ENCODE assay signal across 17 cellular contexts in genomic region chr5:135004376-135004775, GRCh38. TPM values are rescaled to one million over a fixed set of nuclear protein-coding genes. Genes with fewer than 3 reads are reported as not detected.
DNase-seq lines count a peak whose midpoint lies in the region; ATAC-seq, FAIRE-seq and TF ChIP-seq lines count a peak whose summit lies in the region.
"Had no signal": no experiment of that assay in that cellular context is flagged by ENCODE, and none has a peak within 500 bp of the region (broad histone marks: within the 10 kb centered on the region; RNA-seq: fewer than 3 reads in every experiment).

No MANE protein-coding gene starts in this region.

- H3K4me3 ChIP-seq in vagina, result no peak overlapping the region
- H3K4me3 ChIP-seq: A549; BLaER1 treated with 17β-estradiol and CSF1 and Interleukin-3, amounts not matched to agents 10 nM and 100 nM had no signal

- no peaks in the 10 kb centered on the region for H3K4me1 Mint-ChIP-seq in central memory CD8-positive, alpha-beta T cell
- no peaks in the 10 kb centered on the region for H3K4me1 Mint-ChIP-seq in activated naive CD8-positive, alpha-beta T cell treated with anti-CD3 and anti-CD28 coated beads for 36 hours

- TF ChIP-seq POLR2A in vagina (IDR thresholded peaks at IDR 0.05), result no peak

- DNase-seq in AG20443 (ENCODE audit: low spot score), result peak; percentile 7
- peak; percentile 5 for DNase-seq in D721Med (ENCODE audit: insufficient read length, low spot score)
- no peak for DNase-seq in central memory CD8-positive, alpha-beta T cell (ENCODE audit: low spot score in 2 of 2)
- no peak for DNase-seq in left lobe of liver (ENCODE audit: low spot score)
- no peak for DNase-seq in activated naive CD8-positive, alpha-beta T cell treated with anti-CD3 and anti-CD28 coated beads for 36 hours
- no peak for DNase-seq in vagina (ENCODE audit: extremely low spot score in 2 of 2)
- DNase-seq: CD4-positive, alpha-beta T cell; DND-41; GDM1; HCEC 1CT; HFFc6 had no signal

- H3K4me1 ChIP-seq in vagina, result no peaks in the 10 kb centered on the region
- H3K4me1 ChIP-seq: A549; BLaER1 treated with 17β-estradiol and CSF1 and Interleukin-3, amounts not matched to agents 10 nM and 100 nM had no signal

- ATAC-seq in central memory CD8-positive, alpha-beta T cell (replicated peaks; ENCODE audit: extremely low read depth, poor library complexity, severe bottlenecking), result no peak
- no peak for ATAC-seq in left lobe of liver
- ATAC-seq: A549, HepG2 had no signal

- no peaks in the 10 kb centered on the region for H3K27me3 Mint-ChIP-seq in central memory CD8-positive, alpha-beta T cell
- peaks cover 5% of the 10 kb centered on the region for H3K27me3 Mint-ChIP-seq in activated naive CD8-positive, alpha-beta T cell treated with anti-CD3 and anti-CD28 coated beads for 36 hours
- H3K27me3 Mint-ChIP-seq: CD4-positive, alpha-beta T cell had no signal

- H3K27ac Mint-ChIP-seq in central memory CD8-positive, alpha-beta T cell (ENCODE audit: low read depth), result peak overlapping the region; percentile 12
- H3K27ac Mint-ChIP-seq in activated naive CD8-positive, alpha-beta T cell treated with anti-CD3 and anti-CD28 coated beads for 36 hours, result no peak overlapping the region
- H3K27ac Mint-ChIP-seq: CD4-positive, alpha-beta T cell; HFFc6 had no signal

- H3K9me3 ChIP-seq in vagina, result no peaks in the 10 kb centered on the region
- H3K9me3 ChIP-seq: A549; BLaER1 treated with 17β-estradiol and CSF1 and Interleukin-3, amounts not matched to agents 10 nM and 100 nM had no signal

- no peaks in the 10 kb centered on the region for H3K9me3 Mint-ChIP-seq in central memory CD8-positive, alpha-beta T cell
- H3K9me3 Mint-ChIP-seq in activated naive CD8-positive, alpha-beta T cell treated with anti-CD3 and anti-CD28 coated beads for 36 hours, result peaks cover 4% of the 10 kb centered on the region
- H3K9me3 Mint-ChIP-seq: CD4-positive, alpha-beta T cell had no signal

- H3K4me3 Mint-ChIP-seq in central memory CD8-positive, alpha-beta T cell, result no peak overlapping the region
- no peak overlapping the region for H3K4me3 Mint-ChIP-seq in activated naive CD8-positive, alpha-beta T cell treated with anti-CD3 and anti-CD28 coated beads for 36 hours
- H3K4me3 Mint-ChIP-seq: CD4-positive, alpha-beta T cell; HFFc6 had no signal

- H3K36me3 ChIP-seq in vagina, result no peaks in the 10 kb centered on the region

- no peak for TF ChIP-seq CTCF in D721Med (IDR thresholded peaks at IDR 0.05; ENCODE audit: insufficient read depth, missing control alignments)
- TF ChIP-seq CTCF in vagina (IDR thresholded peaks at IDR 0.05), result no peak

- H3K27me3 ChIP-seq in vagina, result no peaks in the 10 kb centered on the region
- H3K27me3 ChIP-seq: BLaER1 treated with 17β-estradiol and CSF1 and Interleukin-3, amounts not matched to agents 10 nM and 100 nM had no signal

- FAIRE-seq in D721Med (lab: Jason Lieb, UNC), result no peak
- FAIRE-seq: A549, GM12892, HepG2, HTR-8/SVneo had no signal

- intact Hi-C loops in vagina (cut with DNase I), result no loop called here

- H3K27ac ChIP-seq in vagina, result no peak overlapping the region
- H3K27ac ChIP-seq: A549; BLaER1 treated with 17β-estradiol and CSF1 and Interleukin-3, amounts not matched to agents 10 nM and 100 nM had no signal

- H3K36me3 Mint-ChIP-seq in central memory CD8-positive, alpha-beta T cell (ENCODE audit: insufficient read depth), result no peaks in the 10 kb centered on the region
- H3K36me3 Mint-ChIP-seq in activated naive CD8-positive, alpha-beta T cell treated with anti-CD3 and anti-CD28 coated beads for 36 hours, result peaks cover 10% of the 10 kb centered on the region

RNA-seq across cellular contexts. Expression of gene PITX1, which starts 29.7 kb away (rescaled TPM):
- 0.40 TPM for total RNA-seq in left lobe of liver
- not detected for total RNA-seq in activated naive CD8-positive, alpha-beta T cell treated with anti-CD3 and anti-CD28 coated beads for 36 hours
- total RNA-seq in vagina, result 141 TPM
- total RNA-seq: CD4-positive, alpha-beta T cell had no signal

RNA-seq across cellular contexts. Expression of gene CATSPER3, which starts 36.7 kb away (rescaled TPM):
- total RNA-seq in left lobe of liver (0.86 TPM), vagina (not detected)
- total RNA-seq in activated naive CD8-positive, alpha-beta T cell treated with anti-CD3 and anti-CD28 coated beads for 36 hours, result under 1 TPM; 0.39 to 0.46 TPM
- total RNA-seq: H4 had no signal

Comparison
In these comparisons a context has a peak if more than half of its experiments do, and no peak if none do; other contexts are left out.
1. DNase-seq: peak in AG20443 (single experiment) and D721Med (single experiment); none in central memory CD8-positive, alpha-beta T cell (0 of 2), left lobe of liver (single experiment), activated naive CD8-positive, alpha-beta T cell treated with anti-CD3 and anti-CD28 coated beads for 36 hours (single experiment) and vagina (0 of 2).
2. RNA of gene PITX1, which starts 29.7 kb away (total RNA-seq): 141 TPM in vagina (single experiment); 0.40 TPM in left lobe of liver (single experiment) and not detected in activated naive CD8-positive, alpha-beta T cell treated with anti-CD3 and anti-CD28 coated beads for 36 hours; every median in the first group is over 100 times any median in the second.